ENCODE assay signal across 14 cellular contexts in genomic region chr2:240919786-240920782, GRCh38. TPM values are rescaled to one million over a fixed set of nuclear protein-coding genes. Genes with fewer than 3 reads are reported as not detected.
DNase-seq lines count a peak whose midpoint lies in the region; ATAC-seq, FAIRE-seq and TF ChIP-seq lines count a peak whose summit lies in the region.
"Had no signal": no experiment of that assay in that cellular context is flagged by ENCODE, and none has a peak within 500 bp of the region (broad histone marks: within the 10 kb centered on the region; RNA-seq: fewer than 3 reads in every experiment).

No MANE protein-coding gene starts in this region.

- H3K9me3 Mint-ChIP-seq in activated CD4-positive, alpha-beta memory T cell treated with anti-CD3 and anti-CD28 coated beads for 36 hours = no peaks in the 10 kb centered on the region

- no peak overlapping the region for H3K27ac ChIP-seq in right cardiac atrium (ENCODE audit: low read length)
- H3K27ac ChIP-seq: parathyroid adenoma had no signal

- H3K36me3 ChIP-seq in skeletal muscle satellite cell (ENCODE audit: insufficient read depth, low read length) = no peaks in the 10 kb centered on the region
- H3K36me3 ChIP-seq: esophagus squamous epithelium had no signal

- no peak for FAIRE-seq in GM12892 (lab: Jason Lieb, UNC)
- FAIRE-seq: keratinocyte had no signal

- H3K27ac Mint-ChIP-seq in activated CD4-positive, alpha-beta memory T cell treated with anti-CD3 and anti-CD28 coated beads for 36 hours = no peak overlapping the region

- peaks cover 9% of the 10 kb centered on the region for H3K27me3 Mint-ChIP-seq in activated CD4-positive, alpha-beta memory T cell treated with anti-CD3 and anti-CD28 coated beads for 36 hours
- H3K27me3 Mint-ChIP-seq: brain had no signal

- H3K9ac ChIP-seq in skeletal muscle satellite cell (ENCODE audit: low read depth, low read length) = peak overlapping the region; percentile 73
- H3K9ac ChIP-seq: parathyroid adenoma had no signal

- intact Hi-C loops in activated CD4-positive, alpha-beta memory T cell treated with anti-CD3 and anti-CD28 coated beads for 36 hours (cut with micrococcal nuclease) = no loop called here
- intact Hi-C loops in right cardiac atrium (cut with DNase I) = loop anchor here in 3 of 4 donors (10.0 kb wide), 1 partner anchor 75 kb away; the partner anchor contains the start of gene SNED1 (in 3 of the 3)

- no peak overlapping the region for H3K4me2 ChIP-seq in skeletal muscle satellite cell (ENCODE audit: low read length)

- 91% methylated on average over 31 of the region's 31 CpGs for WGBS in right cardiac atrium

- H3K4me3 ChIP-seq in right cardiac atrium (ENCODE audit: low read length) (no peak overlapping the region), skeletal muscle satellite cell (ENCODE audit: low read length) (no peak overlapping the region)
- H3K4me3 ChIP-seq: esophagus squamous epithelium had no signal

- H3K9me3 ChIP-seq in right cardiac atrium (ENCODE audit: control insufficient read depth, low read length) = no peaks in the 10 kb centered on the region
- H3K9me3 ChIP-seq in skeletal muscle satellite cell (replicated peaks; ENCODE audit: low read length) = no peaks in the 10 kb centered on the region
- H3K9me3 ChIP-seq: esophagus squamous epithelium had no signal

- H3K27me3 ChIP-seq in right cardiac atrium (ENCODE audit: control insufficient read depth, insufficient read depth) = no peaks in the 10 kb centered on the region
- no peaks in the 10 kb centered on the region for H3K27me3 ChIP-seq in skeletal muscle satellite cell (ENCODE audit: control insufficient read depth, insufficient read depth, low read length)

- H3K36me3 Mint-ChIP-seq in activated CD4-positive, alpha-beta memory T cell treated with anti-CD3 and anti-CD28 coated beads for 36 hours = no peaks in the 10 kb centered on the region
- H3K36me3 Mint-ChIP-seq: brain had no signal

- no peak for ATAC-seq in right cardiac atrium

- H3K4me3 Mint-ChIP-seq in activated CD4-positive, alpha-beta memory T cell treated with anti-CD3 and anti-CD28 coated beads for 36 hours = no peak overlapping the region
- H3K4me3 Mint-ChIP-seq: brain had no signal

- H3K4me1 ChIP-seq in right cardiac atrium (ENCODE audit: control insufficient read depth, insufficient read depth, low read length) (no peaks in the 10 kb centered on the region), skeletal muscle satellite cell (ENCODE audit: control insufficient read depth, insufficient read depth, low read length) (peaks cover 45% of the 10 kb centered on the region)
- H3K4me1 ChIP-seq: parathyroid adenoma had no signal

- DNase-seq in GM12892 (ENCODE audit: insufficient read length) = peak; percentile 18
- peak; percentile 6 for DNase-seq in activated CD4-positive, alpha-beta memory T cell treated with anti-CD3 and anti-CD28 coated beads for 36 hours
- DNase-seq in right cardiac atrium = peak; percentile 16 to 62 (median 38)
- no peak for DNase-seq in NCI-H2196 (lab: John Stamatoyannopoulos, UW; ENCODE audit: unreplicated experiment)
- no peak for DNase-seq in D341Med (ENCODE audit: low spot score)
- no peak for DNase-seq in putamen (ENCODE audit: low spot score)
- DNase-seq: activated CD4-positive, alpha-beta T cell treated with anti-CD3 and anti-CD28 coated beads, Interleukin-2, amount 50 U/mL, for 4 hours; esophagus squamous epithelium; NCI-H226 had no signal

- no peak for TF ChIP-seq POLR2A in GM12892 (IDR thresholded peaks at IDR 0.05; ENCODE audit: low read depth, low read length)

- no peaks in the 10 kb centered on the region for H3K4me1 Mint-ChIP-seq in activated CD4-positive, alpha-beta memory T cell treated with anti-CD3 and anti-CD28 coated beads for 36 hours (ENCODE audit: low read depth)

- POLR2A ChIA-PET in activated CD4-positive, alpha-beta memory T cell treated with anti-CD3 and anti-CD28 coated beads for 36 hours (lab: Charles Lee) = no interaction called here

- CTCF ChIA-PET in activated CD4-positive, alpha-beta memory T cell treated with anti-CD3 and anti-CD28 coated beads for 36 hours (lab: Charles Lee) = no interaction called here

RNA-seq across cellular contexts. Expression of gene CROCC2, which starts 13.9 kb away (rescaled TPM):
- not detected for polyA plus RNA-seq in GM12892 (2012; ENCODE audit: missing spikeins)
- not detected for total RNA-seq in activated CD4-positive, alpha-beta memory T cell treated with anti-CD3 and anti-CD28 coated beads for 36 hours
- under 1 TPM in 1 of 4 donors, not detected in 3; 0.03 TPM for total RNA-seq in right cardiac atrium
- polyA plus RNA-seq in right cardiac atrium = not detected
- total RNA-seq in skeletal muscle satellite cell (2012; rRNA removed) = under 0.01 TPM in 1 of 2 replicates, not detected in the other
- total RNA-seq: esophagus squamous epithelium, SK-MEL-5 had no signal
- polyA plus RNA-seq: keratinocyte had no signal

RNA-seq across cellular contexts. Expression of gene MAB21L4, which starts 24.1 kb away (rescaled TPM):
- polyA plus RNA-seq in GM12892 (2012; ENCODE audit: missing spikeins) = not detected
- not detected for total RNA-seq in activated CD4-positive, alpha-beta memory T cell treated with anti-CD3 and anti-CD28 coated beads for 36 hours
- not detected for total RNA-seq in right cardiac atrium
- polyA plus RNA-seq in right cardiac atrium = not detected
- not detected in 2 replicates for total RNA-seq in skeletal muscle satellite cell (2012; rRNA removed)
- total RNA-seq: SK-MEL-5 had no signal

RNA-seq across cellular contexts. Expression of gene AGXT, which starts 51.5 kb away (rescaled TPM):
- polyA plus RNA-seq in GM12892 (2012; ENCODE audit: missing spikeins) = not detected
- not detected for total RNA-seq in activated CD4-positive, alpha-beta memory T cell treated with anti-CD3 and anti-CD28 coated beads for 36 hours
- total RNA-seq in right cardiac atrium = not detected
- polyA plus RNA-seq in right cardiac atrium = 0.14 TPM
- not detected in 2 replicates for total RNA-seq in skeletal muscle satellite cell (2012; rRNA removed)
- total RNA-seq: esophagus squamous epithelium had no signal
- polyA plus RNA-seq: keratinocyte had no signal

Comparison
In these comparisons a context has a peak if more than half of its experiments do, and no peak if none do; other contexts are left out.
1. DNase-seq: peak in GM12892 (single experiment), activated CD4-positive, alpha-beta memory T cell treated with anti-CD3 and anti-CD28 coated beads for 36 hours (single experiment) and right cardiac atrium (3 of 3); none in NCI-H2196 (single experiment), D341Med (single experiment) and putamen (single experiment).